In genomic region chr2:149119358-149119757, GRCh38 we compare ENCODE assay signal across 25 cellular contexts.
"Had no signal": no experiment of that assay in that cellular context is flagged by ENCODE, and none has a peak within 500 bp of the region (broad histone marks: within the 10 kb centered on the region; RNA-seq: fewer than 3 reads in every experiment).

No MANE protein-coding gene starts in this region.

- H3K36me3 ChIP-seq: colonic mucosa, gastrocnemius medialis, neural progenitor cell had no signal

- DNase-seq: activated CD4-positive, alpha-beta memory T cell treated with anti-CD3 and anti-CD28 coated beads, Interleukin-2, amount 10 ng/mL, durations not matched to agents 7 days and 5 days; activated CD4-positive, alpha-beta T cell treated with anti-CD3 and anti-CD28 coated beads, Interleukin-2, amount 10 ng/mL, durations not matched to agents 24 days and 14 days; activated CD4-positive, CD25-positive, alpha-beta regulatory T cell treated with anti-CD3 and anti-CD28 coated beads, Interleukin-2, amount 50 U/mL, for 72 hours; activated gamma-delta T cell treated with Interleukin-2 at 50 U/mL for 16 hours; activated naive CD4-positive, alpha-beta T cell treated with anti-CD3 and anti-CD28 coated beads, Interleukin-2, amount 50 U/mL, for 16 hours; activated T-cell treated with anti-CD3 and anti-CD28 coated beads, Interleukin-2, amount 50 U/mL, for 4 hours; amniotic stem cell; colonic mucosa; effector memory CD4-positive, alpha-beta T cell; erythroblast; gastrocnemius medialis; glutamatergic neuron; immature natural killer cell; kidney; left colon; midbrain; naive thymus-derived CD4-positive, alpha-beta T cell; occipital lobe; right cardiac atrium; stimulated activated CD4-positive, alpha-beta T cell treated with anti-CD3 and anti-CD28 coated beads, Interleukin-4, amount 100 ng/mL, for 24 hours; substantia nigra; T-helper 2 cell had no signal

- H3K4me2 ChIP-seq: neural progenitor cell had no signal

- H3K9me3 ChIP-seq: colonic mucosa, gastrocnemius medialis had no signal

- H3K9ac ChIP-seq: neural progenitor cell had no signal

- ATAC-seq: activated T-cell treated with anti-CD3 and anti-CD28 coated beads, Interleukin-2, amount 50 U/mL, for 4 hours; activated T-helper 17 cell treated with anti-CD3 and anti-CD28 coated beads, Interleukin-2, amount 50 U/mL, for 72 hours; gastrocnemius medialis; left colon; naive thymus-derived CD4-positive, alpha-beta T cell; right cardiac atrium; stimulated activated effector memory CD8-positive, alpha-beta T cell treated with anti-CD3 and anti-CD28 coated beads, Interleukin-12 subunit alpha, Interleukin-12 subunit beta, amount 100 ng/mL, for 72 hours had no signal

- H3K27ac ChIP-seq: colonic mucosa, gastrocnemius medialis, neural progenitor cell had no signal

- H3K27me3 ChIP-seq: colonic mucosa had no signal

- H2AFZ ChIP-seq: neural progenitor cell had no signal

- H3K4me3 ChIP-seq: colonic mucosa, gastrocnemius medialis, neural progenitor cell had no signal

- H3K4me1 ChIP-seq: colonic mucosa, gastrocnemius medialis, neural progenitor cell had no signal
